In the genomic region with DNA sequence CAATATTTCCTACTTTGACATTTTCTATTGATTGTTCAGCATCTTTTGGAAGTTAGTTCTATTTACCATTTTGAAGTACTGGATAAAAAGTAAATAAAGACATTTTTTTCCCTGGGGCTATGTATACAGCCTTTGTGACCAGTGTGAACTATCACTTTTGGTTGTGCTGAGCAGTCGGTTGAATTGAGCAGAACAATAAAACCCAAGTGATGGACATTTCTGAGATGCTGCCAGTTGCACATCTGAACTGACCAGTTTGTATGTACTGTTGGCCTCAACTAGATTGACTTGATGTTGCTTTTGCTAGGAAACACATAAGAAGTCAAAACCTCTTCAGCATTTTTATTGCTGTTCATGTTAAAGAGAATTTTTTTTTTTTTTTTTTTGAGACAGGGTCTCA, we compare ENCODE assay signal across 16 cellular contexts.
DNase-seq lines count a peak whose midpoint lies in the region; TF ChIP-seq lines count a peak whose summit lies in the region.
"Had no signal": no experiment of that assay in that cellular context is flagged by ENCODE, and none has a peak within 500 bp of the region (broad histone marks: within the 10 kb centered on the region; RNA-seq: fewer than 3 reads in every experiment).

No MANE protein-coding gene starts in this region.

- no peak for TF ChIP-seq CTCF in mammary epithelial cell (conservative IDR thresholded peaks at IDR 0.05 in 1 of 2, IDR thresholded peaks at IDR 0.05 in 1 of 2; ENCODE audit: extremely low read depth in 1 of 2, insufficient read depth in 1 of 2, low read depth in 1 of 2, low read length in 2 of 2)
- no peak for TF ChIP-seq CTCF in CD14-positive monocyte (IDR thresholded peaks at IDR 0.05)

- intact Hi-C loops in mammary epithelial cell (cut with micrococcal nuclease): no loop called here
- intact Hi-C loops in CD14-positive monocyte (cut with micrococcal nuclease): no loop called here

- H3K27ac Mint-ChIP-seq in CD14-positive monocyte: no peak overlapping the region
- H3K27ac Mint-ChIP-seq: B cell; CD4-positive, alpha-beta T cell; CD8-positive, alpha-beta T cell had no signal

- H3K4me1 Mint-ChIP-seq in CD14-positive monocyte: no peaks in the 10 kb centered on the region
- H3K4me1 Mint-ChIP-seq: B cell had no signal

- DNase-seq in T47D (ENCODE audit: low read depth in 1 of 2, low spot score in 1 of 2) (peak; percentile 3 to 81), mammary epithelial cell (no peak), NCI-H69 (lab: John Stamatoyannopoulos, UW) (peak; percentile 59), CD14-positive monocyte (ENCODE audit: low spot score) (no peak), NCI-H2081 (lab: John Stamatoyannopoulos, UW) (no peak)
- DNase-seq: AML-193; Caco-2; Calu3; CD4-positive, alpha-beta T cell; CD8-positive, alpha-beta T cell; DMS79 treated with DMSO at 0.1 percent for 48 hours; GF-D8 had no signal

- no peak overlapping the region for H3K27ac ChIP-seq in mammary epithelial cell (ENCODE audit: insufficient read depth, low read depth, low read length)
- H3K27ac ChIP-seq: 22Rv1; A549; BLaER1 treated with 17β-estradiol and CSF1 and Interleukin-3, amounts not matched to agents 10 nM and 100 nM had no signal

- CTCF ChIA-PET in mammary epithelial cell (lab: Charles Lee; ENCODE audit: low non-redundant PET): no interaction called here

- no peaks in the 10 kb centered on the region for H3K27me3 ChIP-seq in mammary epithelial cell (ENCODE audit: insufficient read depth, low read length)
- H3K27me3 ChIP-seq: BLaER1 treated with 17β-estradiol and CSF1 and Interleukin-3, amounts not matched to agents 10 nM and 100 nM had no signal

- H2AFZ ChIP-seq in mammary epithelial cell (ENCODE audit: low read depth, low read length): no peak overlapping the region

- H3K9me3 Mint-ChIP-seq in CD14-positive monocyte: no peaks in the 10 kb centered on the region
- H3K9me3 Mint-ChIP-seq: CD4-positive, alpha-beta T cell; CD8-positive, alpha-beta T cell had no signal

- dilution Hi-C loops in mammary epithelial cell (cut with HindIII; ENCODE audit: low sequenced_read_pairs): no loop called here

- H3K9ac ChIP-seq in mammary epithelial cell (ENCODE audit: insufficient read depth, low read length): no peak overlapping the region
- H3K9ac ChIP-seq: BLaER1 treated with 17β-estradiol and CSF1 and Interleukin-3, amounts not matched to agents 10 nM and 100 nM had no signal

- no peaks in the 10 kb centered on the region for H3K4me1 ChIP-seq in mammary epithelial cell (ENCODE audit: insufficient read depth, low read length)
- H3K4me1 ChIP-seq: A549; BLaER1 treated with 17β-estradiol and CSF1 and Interleukin-3, amounts not matched to agents 10 nM and 100 nM had no signal

- H3K79me2 ChIP-seq in mammary epithelial cell (ENCODE audit: insufficient read depth, low read length): no peaks in the 10 kb centered on the region

- H3K9me3 ChIP-seq in mammary epithelial cell (replicated peaks; ENCODE audit: insufficient read depth, low read length): no peaks in the 10 kb centered on the region
- H3K9me3 ChIP-seq: A549; BLaER1 treated with 17β-estradiol and CSF1 and Interleukin-3, amounts not matched to agents 10 nM and 100 nM; Caco-2 had no signal

- H3K27me3 Mint-ChIP-seq in CD14-positive monocyte (ENCODE audit: low read depth in 3 of 3): no peaks in the 10 kb centered on the region
- H3K27me3 Mint-ChIP-seq: B cell; CD4-positive, alpha-beta T cell had no signal

- no peak overlapping the region for H3K4me2 ChIP-seq in mammary epithelial cell (ENCODE audit: insufficient read depth, low read depth, low read length)
- H3K4me2 ChIP-seq: A549; BLaER1 treated with 17β-estradiol and CSF1 and Interleukin-3, amounts not matched to agents 10 nM and 100 nM had no signal

- H3K36me3 Mint-ChIP-seq in CD14-positive monocyte: no peaks in the 10 kb centered on the region
- H3K36me3 Mint-ChIP-seq: CD8-positive, alpha-beta T cell had no signal

- no TSS peak for BruUV-seq in mammary epithelial cell (replicated peaks; lab: Mats Ljungman, UMichigan)

- H3K4me3 Mint-ChIP-seq in CD14-positive monocyte: no peak overlapping the region
- H3K4me3 Mint-ChIP-seq: B cell; CD4-positive, alpha-beta T cell; CD8-positive, alpha-beta T cell had no signal

- WGBS in mammary epithelial cell (ENCODE audit: low coverage, missing lambda C conversion rate): 85% methylated on average over 1 of the region's 1 CpG

- H4K20me1 ChIP-seq in mammary epithelial cell (ENCODE audit: insufficient read depth, low read length): peaks cover 3% of the 10 kb centered on the region
- H4K20me1 ChIP-seq: BLaER1 treated with 17β-estradiol and CSF1 and Interleukin-3, amounts not matched to agents 10 nM and 100 nM had no signal

- H3K36me3 ChIP-seq in mammary epithelial cell (ENCODE audit: insufficient read depth, low read length): no peaks in the 10 kb centered on the region
- H3K36me3 ChIP-seq: BLaER1 treated with 17β-estradiol and CSF1 and Interleukin-3, amounts not matched to agents 10 nM and 100 nM had no signal

- in situ Hi-C loops in T47D (cut with HindIII; ENCODE audit: low pct_unique_long_range_greater_than_20kb, low sequenced_read_pairs): no loop called here
- in situ Hi-C loops in mammary epithelial cell (cut with MboI; ENCODE audit: low sequenced_read_pairs in 2 of 2): no loop called here

- no peak overlapping the region for H3K4me3 ChIP-seq in mammary epithelial cell (replicated peaks in 1 of 3; ENCODE audit: insufficient read depth in 1 of 3, low read depth in 2 of 3, low read length in 3 of 3)
- H3K4me3 ChIP-seq: A549; BLaER1 treated with 17β-estradiol and CSF1 and Interleukin-3, amounts not matched to agents 10 nM and 100 nM had no signal

Comparison
In these comparisons a context has a peak if more than half of its experiments do, and no peak if none do; other contexts are left out.
1. DNase-seq: peak in T47D (2 of 2) and NCI-H69 (single experiment); none in mammary epithelial cell (single experiment), CD14-positive monocyte (single experiment) and NCI-H2081 (0 of 2).